In the genomic region with DNA sequence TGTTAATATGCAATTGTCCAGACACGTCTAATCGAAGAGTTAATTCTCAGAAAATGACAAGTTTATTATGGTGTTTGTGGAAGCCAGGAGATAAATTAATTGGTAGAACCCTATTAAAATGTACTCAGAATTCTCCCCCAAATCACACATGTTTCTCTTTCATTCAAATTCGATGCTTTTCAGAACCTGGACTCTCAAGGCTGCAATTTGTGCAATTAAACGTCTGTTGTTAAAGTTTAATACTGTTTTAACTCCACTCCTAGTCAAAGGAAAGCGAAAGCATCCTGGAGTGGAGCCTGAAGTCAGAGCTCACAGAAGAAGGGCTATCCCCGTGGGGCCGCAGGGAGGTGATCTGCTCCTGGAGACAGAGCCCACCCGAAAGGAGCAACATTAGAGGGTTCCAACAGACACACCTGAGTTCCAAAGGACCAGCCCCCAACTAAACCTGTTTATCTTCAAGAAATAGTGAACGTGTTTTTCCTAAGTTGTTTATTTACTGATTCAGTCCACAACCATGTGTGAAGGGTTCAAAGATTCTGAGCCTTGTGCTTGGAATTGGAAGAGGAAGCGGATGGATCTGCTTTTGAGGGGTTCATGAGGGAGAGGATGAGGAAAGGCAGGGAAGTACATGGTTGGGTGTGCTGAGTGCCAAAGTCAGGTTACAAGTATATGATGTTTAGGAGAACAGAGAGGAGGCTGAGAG, we compare ENCODE assay signal across 8 cellular contexts.
DNase-seq lines count a peak whose midpoint lies in the region; ATAC-seq and TF ChIP-seq lines count a peak whose summit lies in the region.

No MANE protein-coding gene starts in this region.

- TF ChIP-seq CTCF in stomach (IDR thresholded peaks at IDR 0.05) = no peak

- H3K36me3 ChIP-seq in iPS-20b (ENCODE audit: insufficient read depth, low read depth, low read length) (no peaks in the 10 kb centered on the region), stomach (no peaks in the 10 kb centered on the region)

- H3K27ac Mint-ChIP-seq in activated naive CD8-positive, alpha-beta T cell treated with anti-CD3 and anti-CD28 coated beads, Interleukin-2, amount 50 U/mL, for 24 hours = no peak overlapping the region

- H3K36me3 Mint-ChIP-seq in activated naive CD8-positive, alpha-beta T cell treated with anti-CD3 and anti-CD28 coated beads, Interleukin-2, amount 50 U/mL, for 24 hours (ENCODE audit: low read depth) = no peaks in the 10 kb centered on the region

- H3K4me1 Mint-ChIP-seq in activated naive CD8-positive, alpha-beta T cell treated with anti-CD3 and anti-CD28 coated beads, Interleukin-2, amount 50 U/mL, for 24 hours = peaks cover 17% of the 10 kb centered on the region

- no peaks in the 10 kb centered on the region for H3K9me3 ChIP-seq in iPS-20b (ENCODE audit: insufficient read depth, low read depth, low read length)
- no peaks in the 10 kb centered on the region for H3K9me3 ChIP-seq in stomach

- no peak for TF ChIP-seq EP300 in stomach (IDR thresholded peaks at IDR 0.05)

- no peak for ATAC-seq in activated naive CD8-positive, alpha-beta T cell treated with anti-CD3 and anti-CD28 coated beads, Interleukin-2, amount 50 U/mL, for 24 hours
- no peak for ATAC-seq in GM18867 (IDR thresholded peaks at IDR 0.05; ENCODE audit: unreplicated experiment)
- no peak for ATAC-seq in GM19328 (IDR thresholded peaks at IDR 0.05; ENCODE audit: unreplicated experiment)

- H3K9ac ChIP-seq in iPS-20b (ENCODE audit: low read depth, low read length) = peak overlapping the region; percentile 72; the same call in 1 of the 2 replicates

- peak overlapping the region; percentile 80 for H3K4me3 Mint-ChIP-seq in activated naive CD8-positive, alpha-beta T cell treated with anti-CD3 and anti-CD28 coated beads, Interleukin-2, amount 50 U/mL, for 24 hours

- H3K4me1 ChIP-seq in iPS-20b (ENCODE audit: insufficient read depth, low read length) (no peaks in the 10 kb centered on the region; the same call in 1 of the 2 replicates), stomach (peaks cover 8 to 22% (median 17%) of the 10 kb centered on the region in 4 donors)

- peaks cover 51% of the 10 kb centered on the region for H3K27me3 Mint-ChIP-seq in activated naive CD8-positive, alpha-beta T cell treated with anti-CD3 and anti-CD28 coated beads, Interleukin-2, amount 50 U/mL, for 24 hours

- no peak for TF ChIP-seq POLR2A in stomach (IDR thresholded peaks at IDR 0.05)

- WGBS in stomach, 5 donors = 28 to 33% (median 28%) methylated on average over 10 of the region's 10 CpGs

- H3K27ac ChIP-seq in iPS-20b (ENCODE audit: low read length) = no peak overlapping the region
- H3K27ac ChIP-seq in stomach = peak overlapping the region in 3 of 5 donors; percentile 11 to 60 (median 50)

- intact Hi-C loops in stomach (cut with DNase I; ENCODE audit: low total_unique reads) = no loop called here

- peaks cover under 1% of the 10 kb centered on the region for H3K9me3 Mint-ChIP-seq in activated naive CD8-positive, alpha-beta T cell treated with anti-CD3 and anti-CD28 coated beads, Interleukin-2, amount 50 U/mL, for 24 hours

- H3K27me3 ChIP-seq in iPS-20b (ENCODE audit: insufficient read depth, low read length) (peaks cover 44% of the 10 kb centered on the region), stomach (peaks cover 0 to 49% (median 14%) of the 10 kb centered on the region in 3 donors)

- H3K4me3 ChIP-seq in iPS-20b (ENCODE audit: low read length) = peak overlapping the region; percentile 75
- peak overlapping the region; percentile 46 to 55 (median 47) for H3K4me3 ChIP-seq in stomach

- peak; percentile 98 for DNase-seq in NCI-H1694 (lab: John Stamatoyannopoulos, UW)
- no peak for DNase-seq in NCI-H1694 treated with DMSO at 0.1 percent for 48 hours (lab: John Stamatoyannopoulos, UW)
- DNase-seq in activated naive CD8-positive, alpha-beta T cell treated with anti-CD3 and anti-CD28 coated beads, Interleukin-2, amount 50 U/mL, for 24 hours = no peak
- DNase-seq in stomach = no peak
- no peak for DNase-seq in RPMI8226
